ENCODE assay signal across 1 cellular context in the genomic region with DNA sequence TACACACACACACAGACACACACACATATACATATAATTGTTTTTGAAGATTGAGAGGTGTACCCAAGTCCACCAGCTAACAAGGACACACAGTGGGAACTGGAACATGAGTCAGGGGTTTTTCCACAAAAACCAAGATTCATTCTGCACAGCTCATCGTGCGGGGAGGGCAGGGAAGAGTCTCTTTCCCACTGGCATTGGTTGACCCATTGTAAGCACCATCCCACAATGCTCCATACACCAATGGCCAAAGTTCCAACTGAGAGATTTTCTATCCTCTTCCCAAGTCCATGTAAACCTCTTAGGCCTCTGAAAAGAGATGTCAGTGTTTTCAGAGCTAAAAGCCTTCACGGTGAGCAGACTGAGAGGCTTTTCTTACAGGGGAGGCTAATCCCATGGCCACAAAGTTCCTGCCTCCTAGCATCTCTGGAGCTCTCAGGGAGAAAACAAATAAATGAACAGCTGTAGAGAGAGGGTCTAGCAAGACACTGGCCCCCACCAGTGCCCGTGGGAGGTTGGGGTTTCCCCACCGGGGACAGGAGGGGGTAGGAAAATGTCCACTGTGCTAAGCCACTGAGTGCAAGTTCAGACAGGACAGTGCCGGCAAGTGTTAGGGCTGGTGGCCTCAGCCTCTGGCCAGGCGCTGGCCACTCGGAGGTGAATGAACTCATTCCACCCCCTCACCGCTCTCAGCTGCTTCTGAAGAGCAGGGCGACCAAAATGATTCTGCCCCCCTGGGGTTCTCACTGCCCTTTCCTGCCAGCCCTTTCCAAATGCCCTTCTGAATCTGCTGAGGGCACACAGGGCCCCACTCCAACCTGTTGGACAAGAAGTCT.
TF ChIP-seq lines count a peak whose summit lies in the region.

No MANE protein-coding gene starts in this region.

TF ChIP-seq in HepG2, 621 proteins besides CTCF, POLR2A, EP300 and RAD21:
- TF ChIP-seq, protein P1, sequence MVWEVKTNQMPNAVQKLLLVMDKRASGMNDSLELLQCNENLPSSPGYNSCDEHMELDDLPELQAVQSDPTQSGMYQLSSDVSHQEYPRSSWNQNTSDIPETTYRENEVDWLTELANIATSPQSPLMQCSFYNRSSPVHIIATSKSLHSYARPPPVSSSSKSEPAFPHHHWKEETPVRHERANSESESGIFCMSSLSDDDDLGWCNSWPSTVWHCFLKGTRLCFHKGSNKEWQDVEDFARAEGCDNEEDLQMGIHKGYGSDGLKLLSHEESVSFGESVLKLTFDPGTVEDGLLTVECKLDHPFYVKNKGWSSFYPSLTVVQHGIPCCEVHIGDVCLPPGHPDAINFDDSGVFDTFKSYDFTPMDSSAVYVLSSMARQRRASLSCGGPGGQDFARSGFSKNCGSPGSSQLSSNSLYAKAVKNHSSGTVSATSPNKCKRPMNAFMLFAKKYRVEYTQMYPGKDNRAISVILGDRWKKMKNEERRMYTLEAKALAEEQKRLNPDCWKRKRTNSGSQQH (CRISPR knock-in tag; IDR thresholded peaks at IDR 0.05; ENCODE audit: low read depth) = no peak
- TF ChIP-seq BCL6 (CRISPR knock-in tag; IDR thresholded peaks at IDR 0.05) (no peak), ZSCAN21 (CRISPR knock-in tag; IDR thresholded peaks at IDR 0.05; ENCODE audit: borderline replicate concordance) (no peak), MLLT10 (CRISPR knock-in tag; IDR thresholded peaks at IDR 0.05) (no peak)
- TF ChIP-seq, protein P2, sequence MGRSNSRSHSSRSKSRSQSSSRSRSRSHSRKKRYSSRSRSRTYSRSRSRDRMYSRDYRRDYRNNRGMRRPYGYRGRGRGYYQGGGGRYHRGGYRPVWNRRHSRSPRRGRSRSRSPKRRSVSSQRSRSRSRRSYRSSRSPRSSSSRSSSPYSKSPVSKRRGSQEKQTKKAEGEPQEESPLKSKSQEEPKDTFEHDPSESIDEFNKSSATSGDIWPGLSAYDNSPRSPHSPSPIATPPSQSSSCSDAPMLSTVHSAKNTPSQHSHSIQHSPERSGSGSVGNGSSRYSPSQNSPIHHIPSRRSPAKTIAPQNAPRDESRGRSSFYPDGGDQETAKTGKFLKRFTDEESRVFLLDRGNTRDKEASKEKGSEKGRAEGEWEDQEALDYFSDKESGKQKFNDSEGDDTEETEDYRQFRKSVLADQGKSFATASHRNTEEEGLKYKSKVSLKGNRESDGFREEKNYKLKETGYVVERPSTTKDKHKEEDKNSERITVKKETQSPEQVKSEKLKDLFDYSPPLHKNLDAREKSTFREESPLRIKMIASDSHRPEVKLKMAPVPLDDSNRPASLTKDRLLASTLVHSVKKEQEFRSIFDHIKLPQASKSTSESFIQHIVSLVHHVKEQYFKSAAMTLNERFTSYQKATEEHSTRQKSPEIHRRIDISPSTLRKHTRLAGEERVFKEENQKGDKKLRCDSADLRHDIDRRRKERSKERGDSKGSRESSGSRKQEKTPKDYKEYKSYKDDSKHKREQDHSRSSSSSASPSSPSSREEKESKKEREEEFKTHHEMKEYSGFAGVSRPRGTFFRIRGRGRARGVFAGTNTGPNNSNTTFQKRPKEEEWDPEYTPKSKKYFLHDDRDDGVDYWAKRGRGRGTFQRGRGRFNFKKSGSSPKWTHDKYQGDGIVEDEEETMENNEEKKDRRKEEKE (IDR thresholded peaks at IDR 0.05) = no peak
